Comparison of ENCODE assay signal across 10 cellular contexts in genomic region chr1:246527402-246528088, GRCh38. TPM values are rescaled to one million over a fixed set of nuclear protein-coding genes. Genes with fewer than 3 reads are reported as not detected.
DNase-seq lines count a peak whose midpoint lies in the region; ATAC-seq and TF ChIP-seq lines count a peak whose summit lies in the region.
"Had no signal": no experiment of that assay in that cellular context is flagged by ENCODE, and none has a peak within 500 bp of the region (broad histone marks: within the 10 kb centered on the region; RNA-seq: fewer than 3 reads in every experiment).

No MANE protein-coding gene starts in this region.

- H3K36me3 Mint-ChIP-seq in activated T-helper 2 cell treated with anti-CD3 and anti-CD28 coated beads, Interferon-gamma antibody, Interleukin-2, Interleukin-4, amounts not matched to agents 10 μg/mL and 5 μg/mL and 100 μg/mL, durations not matched to agents 14 hours and 24 hours and 36 hours (ENCODE audit: low read depth): no peaks in the 10 kb centered on the region
- H3K36me3 Mint-ChIP-seq: neural progenitor cell had no signal

- DNase-seq in Right ventricle myocardium inferior (ENCODE audit: missing footprints) (no peak), left ventricle myocardium superior (no peak), HL-60 (ENCODE audit: low read depth in 1 of 2, low spot score in 1 of 2) (peak; percentile 41 to 79), NCI-H2196 (lab: John Stamatoyannopoulos, UW; ENCODE audit: unreplicated experiment) (no peak), anterior cingulate cortex (lab: John Stamatoyannopoulos, UW) (no peak), SK-N-DZ (ENCODE audit: low spot score) (no peak), DMS79 treated with DMSO at 0.1 percent for 48 hours (lab: John Stamatoyannopoulos, UW) (no peak)
- DNase-seq in activated T-helper 2 cell treated with anti-CD3 and anti-CD28 coated beads, Interferon-gamma antibody, Interleukin-2, Interleukin-4, amounts not matched to agents 10 μg/mL and 5 μg/mL and 100 μg/mL, durations not matched to agents 14 hours and 24 hours and 36 hours (ENCODE audit: low spot score): no peak
- DNase-seq: amniotic stem cell had no signal

- ATAC-seq in Right ventricle myocardium inferior (peak; percentile 23), left ventricle myocardium superior (no peak)

- H3K4me3 ChIP-seq in HL-60 (replicated peaks; ENCODE audit: insufficient read depth, low read length): no peak overlapping the region
- H3K4me3 ChIP-seq: neural progenitor cell had no signal

- no peaks in the 10 kb centered on the region for H3K27me3 ChIP-seq in HL-60 (ENCODE audit: insufficient read depth, poor library complexity, severe bottlenecking)
- H3K27me3 ChIP-seq: neural progenitor cell had no signal

- no peaks in the 10 kb centered on the region for H3K27me3 Mint-ChIP-seq in activated T-helper 2 cell treated with anti-CD3 and anti-CD28 coated beads, Interferon-gamma antibody, Interleukin-2, Interleukin-4, amounts not matched to agents 10 μg/mL and 5 μg/mL and 100 μg/mL, durations not matched to agents 14 hours and 24 hours and 36 hours (ENCODE audit: low read depth)

- H3K9me3 Mint-ChIP-seq in activated T-helper 2 cell treated with anti-CD3 and anti-CD28 coated beads, Interferon-gamma antibody, Interleukin-2, Interleukin-4, amounts not matched to agents 10 μg/mL and 5 μg/mL and 100 μg/mL, durations not matched to agents 14 hours and 24 hours and 36 hours: peaks cover 13% of the 10 kb centered on the region

- peak overlapping the region; percentile 62 for H3K27ac ChIP-seq in HL-60 (replicated peaks)
- H3K27ac ChIP-seq: neural progenitor cell had no signal

- H3K4me1 Mint-ChIP-seq in activated T-helper 2 cell treated with anti-CD3 and anti-CD28 coated beads, Interferon-gamma antibody, Interleukin-2, Interleukin-4, amounts not matched to agents 10 μg/mL and 5 μg/mL and 100 μg/mL, durations not matched to agents 14 hours and 24 hours and 36 hours (ENCODE audit: low read depth): peaks cover 5% of the 10 kb centered on the region
- H3K4me1 Mint-ChIP-seq: neural progenitor cell had no signal

- no peak overlapping the region for H3K4me3 Mint-ChIP-seq in activated T-helper 2 cell treated with anti-CD3 and anti-CD28 coated beads, Interferon-gamma antibody, Interleukin-2, Interleukin-4, amounts not matched to agents 10 μg/mL and 5 μg/mL and 100 μg/mL, durations not matched to agents 14 hours and 24 hours and 36 hours (ENCODE audit: low read depth)
- H3K4me3 Mint-ChIP-seq: neural progenitor cell had no signal

- intact Hi-C loops in Right ventricle myocardium inferior (cut with DNase I): no loop called here
- intact Hi-C loops in left ventricle myocardium superior (cut with micrococcal nuclease): no loop called here
- intact Hi-C loops in activated T-helper 2 cell treated with anti-CD3 and anti-CD28 coated beads, Interferon-gamma antibody, Interleukin-2, Interleukin-4, amounts not matched to agents 10 μg/mL and 5 μg/mL and 100 μg/mL, durations not matched to agents 14 hours and 24 hours and 36 hours (cut with micrococcal nuclease): no loop called here

- no peak for TF ChIP-seq CTCF in HL-60 (IDR thresholded peaks at IDR 0.05; ENCODE audit: insufficient read depth, low read length)

- peak overlapping the region; percentile 77 for H3K27ac Mint-ChIP-seq in activated T-helper 2 cell treated with anti-CD3 and anti-CD28 coated beads, Interferon-gamma antibody, Interleukin-2, Interleukin-4, amounts not matched to agents 10 μg/mL and 5 μg/mL and 100 μg/mL, durations not matched to agents 14 hours and 24 hours and 36 hours
- H3K27ac Mint-ChIP-seq: neural progenitor cell had no signal

RNA-seq across cellular contexts. Expression of gene SMYD3, which starts 20.5 kb away (rescaled TPM):
- total RNA-seq in Right ventricle myocardium inferior (8.8 TPM), left ventricle myocardium superior (8.2 TPM)
- 24.1 and 26.2 TPM in 2 replicates for total RNA-seq in activated T-helper 2 cell treated with anti-CD3 and anti-CD28 coated beads, Interferon-gamma antibody, Interleukin-2, Interleukin-4, amounts not matched to agents 10 μg/mL and 5 μg/mL and 100 μg/mL, durations not matched to agents 14 hours and 24 hours and 36 hours
- 30.5 and 39.5 TPM in 2 replicates for polyA plus RNA-seq in SK-N-DZ (2014; cell fraction: cytosol; rRNA removed)
- 17.7 and 22.1 TPM in 2 replicates for polyA plus RNA-seq in SK-N-DZ (2014; cell fraction: nucleus; rRNA removed)

RNA-seq across cellular contexts. Expression of gene TFB2M, which starts 38.5 kb away (rescaled TPM):
- total RNA-seq in Right ventricle myocardium inferior (18.0 TPM), left ventricle myocardium superior (17.4 TPM)
- 21.0 and 21.7 TPM in 2 replicates for total RNA-seq in activated T-helper 2 cell treated with anti-CD3 and anti-CD28 coated beads, Interferon-gamma antibody, Interleukin-2, Interleukin-4, amounts not matched to agents 10 μg/mL and 5 μg/mL and 100 μg/mL, durations not matched to agents 14 hours and 24 hours and 36 hours
- polyA plus RNA-seq in SK-N-DZ (2014; cell fraction: cytosol; rRNA removed): 22.9 and 24.7 TPM in 2 replicates
- 16.9 and 17.9 TPM in 2 replicates for polyA plus RNA-seq in SK-N-DZ (2014; cell fraction: nucleus; rRNA removed)

RNA-seq across cellular contexts. Expression of gene CNST, which starts 38.7 kb away (rescaled TPM):
- 18.4 TPM for total RNA-seq in Right ventricle myocardium inferior
- 20.2 TPM for total RNA-seq in left ventricle myocardium superior
- 18.8 and 21.6 TPM in 2 replicates for total RNA-seq in activated T-helper 2 cell treated with anti-CD3 and anti-CD28 coated beads, Interferon-gamma antibody, Interleukin-2, Interleukin-4, amounts not matched to agents 10 μg/mL and 5 μg/mL and 100 μg/mL, durations not matched to agents 14 hours and 24 hours and 36 hours
- 14.5 and 15.2 TPM in 2 replicates for polyA plus RNA-seq in SK-N-DZ (2014; cell fraction: cytosol; rRNA removed)
- polyA plus RNA-seq in SK-N-DZ (2014; cell fraction: nucleus; rRNA removed): 10.5 and 16.5 TPM in 2 replicates

Comparison
In these comparisons a context has a peak if more than half of its experiments do, and no peak if none do; other contexts are left out.
1. DNase-seq: peak in HL-60 (2 of 2); none in Right ventricle myocardium inferior (single experiment), left ventricle myocardium superior (single experiment), activated T-helper 2 cell treated with anti-CD3 and anti-CD28 coated beads, Interferon-gamma antibody, Interleukin-2, Interleukin-4, amounts not matched to agents 10 μg/mL and 5 μg/mL and 100 μg/mL, durations not matched to agents 14 hours and 24 hours and 36 hours (single experiment), NCI-H2196 (single experiment), anterior cingulate cortex (0 of 58), SK-N-DZ (single experiment) and DMS79 treated with DMSO at 0.1 percent for 48 hours (single experiment).